Comparison of ENCODE assay signal across 13 cellular contexts in genomic region chr2:38245114-38245641, GRCh38.
DNase-seq lines count a peak whose midpoint lies in the region; ATAC-seq and TF ChIP-seq lines count a peak whose summit lies in the region.
"Had no signal": no experiment of that assay in that cellular context is flagged by ENCODE, and none has a peak within 500 bp of the region (broad histone marks: within the 10 kb centered on the region; RNA-seq: fewer than 3 reads in every experiment).

No MANE protein-coding gene starts in this region.

- H3K4me1 ChIP-seq in PC-3 (ENCODE audit: insufficient read depth, low read length) = no peaks in the 10 kb centered on the region
- H3K4me1 ChIP-seq: left ventricle myocardium inferior, spleen had no signal

- peak; percentile 16 for DNase-seq in NCI-H1694 (lab: John Stamatoyannopoulos, UW)
- no peak for DNase-seq in NCI-H1694 treated with DMSO at 0.1 percent for 48 hours (lab: John Stamatoyannopoulos, UW)
- DNase-seq in PC-3 = peak; percentile 22
- DNase-seq in epithelial cell of proximal tubule (ENCODE audit: low read depth) = peak; percentile 32
- no peak for DNase-seq in stimulated activated effector memory CD8-positive, alpha-beta T cell treated with anti-CD3 and anti-CD28 coated beads, Interleukin-12 subunit alpha, Interleukin-12 subunit beta, amount 100 ng/mL, for 72 hours (ENCODE audit: low spot score in 2 of 2)
- no peak for DNase-seq in middle frontal gyrus (ENCODE audit: extremely low spot score, low spot score)
- DNase-seq in NCI-H2081 treated with DMSO at 0.1 percent for 48 hours (lab: John Stamatoyannopoulos, UW) = no peak
- DNase-seq: gastrocnemius medialis, left ventricle myocardium inferior, spleen had no signal

- no peak overlapping the region for H3K4me3 ChIP-seq in PC-3 (ENCODE audit: low read length)
- H3K4me3 ChIP-seq in epithelial cell of proximal tubule (ENCODE audit: low read depth, low read length) = no peak overlapping the region
- H3K4me3 ChIP-seq: gastrocnemius medialis, left ventricle myocardium inferior, spleen, tibial nerve had no signal

- no peak overlapping the region for H3K27ac ChIP-seq in PC-3 (ENCODE audit: low read length)
- H3K27ac ChIP-seq: gastrocnemius medialis, left ventricle myocardium inferior, neutrophil, spleen had no signal

- ATAC-seq in PC-3 = no peak
- ATAC-seq in stimulated activated effector memory CD8-positive, alpha-beta T cell treated with anti-CD3 and anti-CD28 coated beads, Interleukin-12 subunit alpha, Interleukin-12 subunit beta, amount 100 ng/mL, for 72 hours = peak; percentile 5
- no peak for ATAC-seq in HG02678 (IDR thresholded peaks at IDR 0.05; ENCODE audit: unreplicated experiment)

- no peak overlapping the region for H3K9ac ChIP-seq in PC-3 (ENCODE audit: low read length)

- H3K36me3 Mint-ChIP-seq in stimulated activated effector memory CD8-positive, alpha-beta T cell treated with anti-CD3 and anti-CD28 coated beads, Interleukin-12 subunit alpha, Interleukin-12 subunit beta, amount 100 ng/mL, for 72 hours = no peaks in the 10 kb centered on the region

- CTCF ChIA-PET in PC-3 (lab: Charles Lee) = no interaction called here

- H3K36me3 ChIP-seq in PC-3 (ENCODE audit: low read depth, low read length) = no peaks in the 10 kb centered on the region
- H3K36me3 ChIP-seq: gastrocnemius medialis, left ventricle myocardium inferior, neutrophil, spleen, tibial nerve had no signal

- H3F3A ChIP-seq in PC-3 (ENCODE audit: low read length, unreplicated experiment) = no peaks in the 10 kb centered on the region

- H3K27ac Mint-ChIP-seq in stimulated activated effector memory CD8-positive, alpha-beta T cell treated with anti-CD3 and anti-CD28 coated beads, Interleukin-12 subunit alpha, Interleukin-12 subunit beta, amount 100 ng/mL, for 72 hours = peak overlapping the region; percentile 46

- H3K9me2 ChIP-seq in PC-3 (replicated peaks; ENCODE audit: low read length) = no peaks in the 10 kb centered on the region

- no peak overlapping the region for H3K4me2 ChIP-seq in PC-3 (ENCODE audit: low read length)

- H4K20me1 ChIP-seq in PC-3 (ENCODE audit: low read length) = no peaks in the 10 kb centered on the region

- H3K4me1 Mint-ChIP-seq in stimulated activated effector memory CD8-positive, alpha-beta T cell treated with anti-CD3 and anti-CD28 coated beads, Interleukin-12 subunit alpha, Interleukin-12 subunit beta, amount 100 ng/mL, for 72 hours = no peaks in the 10 kb centered on the region

- no peaks in the 10 kb centered on the region for H3K27me3 ChIP-seq in PC-3 (ENCODE audit: low read length)
- H3K27me3 ChIP-seq: gastrocnemius medialis, spleen, tibial nerve had no signal

- no peaks in the 10 kb centered on the region for H3K9me3 Mint-ChIP-seq in stimulated activated effector memory CD8-positive, alpha-beta T cell treated with anti-CD3 and anti-CD28 coated beads, Interleukin-12 subunit alpha, Interleukin-12 subunit beta, amount 100 ng/mL, for 72 hours

- intact Hi-C loops in PC-3 (cut with micrococcal nuclease) = no loop called here

- TF ChIP-seq CTCF in PC-3 (conservative IDR thresholded peaks at IDR 0.05; ENCODE audit: low read depth, low read length) = no peak
- no peak for TF ChIP-seq CTCF in epithelial cell of proximal tubule (conservative IDR thresholded peaks at IDR 0.05; ENCODE audit: low read depth, low read length)

- POLR2A ChIA-PET in PC-3 (lab: Charles Lee; ENCODE audit: unreplicated experiment) = no interaction called here

- no peaks in the 10 kb centered on the region for H3K79me2 ChIP-seq in PC-3 (ENCODE audit: low read length)

- H2AFZ ChIP-seq in PC-3 (ENCODE audit: low read length) = no peak overlapping the region

- H3K4me3 Mint-ChIP-seq in stimulated activated effector memory CD8-positive, alpha-beta T cell treated with anti-CD3 and anti-CD28 coated beads, Interleukin-12 subunit alpha, Interleukin-12 subunit beta, amount 100 ng/mL, for 72 hours = no peak overlapping the region

- BruUV-seq in PC-3 (replicated peaks; lab: Mats Ljungman, UMichigan) = no TSS peak

- H3K9me3 ChIP-seq in PC-3 (ENCODE audit: low read length) = no peaks in the 10 kb centered on the region
- H3K9me3 ChIP-seq: gastrocnemius medialis, left ventricle myocardium inferior, neutrophil, spleen, tibial nerve had no signal

Comparison
In these comparisons a context has a peak if more than half of its experiments do, and no peak if none do; other contexts are left out.
1. DNase-seq: peak in NCI-H1694 (single experiment), PC-3 (single experiment) and epithelial cell of proximal tubule (single experiment); none in NCI-H1694 treated with DMSO at 0.1 percent for 48 hours (single experiment), stimulated activated effector memory CD8-positive, alpha-beta T cell treated with anti-CD3 and anti-CD28 coated beads, Interleukin-12 subunit alpha, Interleukin-12 subunit beta, amount 100 ng/mL, for 72 hours (0 of 2), middle frontal gyrus (single experiment) and NCI-H2081 treated with DMSO at 0.1 percent for 48 hours (single experiment).